Comparison of ENCODE assay signal across 1 cellular context in the genomic region with DNA sequence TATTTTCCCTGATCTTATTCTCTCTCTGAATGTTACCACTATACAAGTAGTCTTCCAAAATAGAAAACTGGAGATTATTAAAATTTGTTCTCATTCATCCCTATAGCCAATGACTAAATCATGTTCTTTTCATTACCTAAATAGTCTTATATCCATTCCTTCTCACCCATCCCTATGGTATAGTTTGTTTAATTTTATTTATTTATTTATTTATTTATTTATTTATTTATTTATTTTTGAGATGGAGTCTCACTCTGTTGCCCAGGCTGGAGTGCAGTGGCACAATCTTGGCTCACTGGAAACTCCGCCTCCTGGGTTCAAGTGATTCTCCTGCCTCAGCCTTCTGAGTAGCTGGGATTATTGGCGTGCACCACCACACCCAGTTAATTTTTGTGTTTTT.
A peak's percentile ranks its signal among the peaks of the same experiment; 100 is the strongest.
TF ChIP-seq lines count a peak whose summit lies in the region.

No MANE protein-coding gene starts in this region.

TF ChIP-seq in HEK293, 187 proteins besides CTCF, POLR2A, EP300 and RAD21 (continued from another document):
- TF ChIP-seq AEBP2 (tag by site-specific recombination; IDR thresholded peaks at IDR 0.05; ENCODE audit: borderline replicate concordance) (0 out of 2 replicates have a peak, but pooled peaks have one; percentile 47), ZNF18 (tag by site-specific recombination; IDR thresholded peaks at IDR 0.05) (0 out of 2 replicates have a peak, but pooled peaks have one; percentile 28), ZNF664 (tag by site-specific recombination; IDR thresholded peaks at IDR 0.05) (peak; percentile 78; the same call in 1 of the 2 replicates), ZNF292 (tag by site-specific recombination; IDR thresholded peaks at IDR 0.05; ENCODE audit: borderline replicate concordance, low read depth) (peak; percentile 85; the same call in 1 of the 2 replicates), ZNF529 (tag by site-specific recombination; IDR thresholded peaks at IDR 0.05; ENCODE audit: insufficient replicate concordance) (peak; percentile 70), ZNF629 (tag by site-specific recombination; IDR thresholded peaks at IDR 0.05) (peak; percentile 52; the same call in 1 of the 2 replicates), ZNF580 (tag by site-specific recombination; IDR thresholded peaks at IDR 0.05) (peak; percentile 83; the same call in 1 of the 2 replicates), ZSCAN23 (tag by site-specific recombination; IDR thresholded peaks at IDR 0.05) (0 out of 2 replicates have a peak, but pooled peaks have one; percentile 48), ZNF19 (tag by site-specific recombination; IDR thresholded peaks at IDR 0.05; ENCODE audit: low read depth) (peak; percentile 85; the same call in 1 of the 2 replicates), ZFP37 (tag by site-specific recombination; IDR thresholded peaks at IDR 0.05) (peak; percentile 94), ZNF791 (tag by site-specific recombination; IDR thresholded peaks at IDR 0.05) (0 out of 2 replicates have a peak, but pooled peaks have one; percentile 51), SP3 (tag by site-specific recombination; IDR thresholded peaks at IDR 0.05) (peak; percentile 47), ZBTB8A (tag by site-specific recombination; IDR thresholded peaks at IDR 0.05) (peak; percentile 88), MZF1 (tag by site-specific recombination; IDR thresholded peaks at IDR 0.05; ENCODE audit: borderline replicate concordance) (peak; percentile 23; the same call in 1 of the 2 replicates), ZNF501 (tag by site-specific recombination; IDR thresholded peaks at IDR 0.05) (peak; percentile 86), ZNF518A (tag by site-specific recombination; conservative IDR thresholded peaks at IDR 0.05; ENCODE audit: low read depth) (peak; percentile 95), ZBTB21 (tag by site-specific recombination; IDR thresholded peaks at IDR 0.05) (peak; percentile 57; the same call in 1 of the 2 replicates), ZFP3 (tag by site-specific recombination; IDR thresholded peaks at IDR 0.05; ENCODE audit: low read depth) (peak; percentile 23; the same call in 1 of the 2 replicates), ZNF426 (tag by site-specific recombination; IDR thresholded peaks at IDR 0.05) (peak; percentile 98), ZNF302 (tag by site-specific recombination; IDR thresholded peaks at IDR 0.05; ENCODE audit: low read depth) (0 out of 2 replicates have a peak, but pooled peaks have one; percentile 18)
- TF ChIP-seq, protein P1, sequence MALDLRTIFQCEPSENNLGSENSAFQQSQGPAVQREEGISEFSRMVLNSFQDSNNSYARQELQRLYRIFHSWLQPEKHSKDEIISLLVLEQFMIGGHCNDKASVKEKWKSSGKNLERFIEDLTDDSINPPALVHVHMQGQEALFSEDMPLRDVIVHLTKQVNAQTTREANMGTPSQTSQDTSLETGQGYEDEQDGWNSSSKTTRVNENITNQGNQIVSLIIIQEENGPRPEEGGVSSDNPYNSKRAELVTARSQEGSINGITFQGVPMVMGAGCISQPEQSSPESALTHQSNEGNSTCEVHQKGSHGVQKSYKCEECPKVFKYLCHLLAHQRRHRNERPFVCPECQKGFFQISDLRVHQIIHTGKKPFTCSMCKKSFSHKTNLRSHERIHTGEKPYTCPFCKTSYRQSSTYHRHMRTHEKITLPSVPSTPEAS (tag by site-specific recombination; IDR thresholded peaks at IDR 0.05), result 0 out of 2 replicates have a peak, but pooled peaks have one; percentile 17
